8 cellular contexts compared by ENCODE assay signal in the genomic region with DNA sequence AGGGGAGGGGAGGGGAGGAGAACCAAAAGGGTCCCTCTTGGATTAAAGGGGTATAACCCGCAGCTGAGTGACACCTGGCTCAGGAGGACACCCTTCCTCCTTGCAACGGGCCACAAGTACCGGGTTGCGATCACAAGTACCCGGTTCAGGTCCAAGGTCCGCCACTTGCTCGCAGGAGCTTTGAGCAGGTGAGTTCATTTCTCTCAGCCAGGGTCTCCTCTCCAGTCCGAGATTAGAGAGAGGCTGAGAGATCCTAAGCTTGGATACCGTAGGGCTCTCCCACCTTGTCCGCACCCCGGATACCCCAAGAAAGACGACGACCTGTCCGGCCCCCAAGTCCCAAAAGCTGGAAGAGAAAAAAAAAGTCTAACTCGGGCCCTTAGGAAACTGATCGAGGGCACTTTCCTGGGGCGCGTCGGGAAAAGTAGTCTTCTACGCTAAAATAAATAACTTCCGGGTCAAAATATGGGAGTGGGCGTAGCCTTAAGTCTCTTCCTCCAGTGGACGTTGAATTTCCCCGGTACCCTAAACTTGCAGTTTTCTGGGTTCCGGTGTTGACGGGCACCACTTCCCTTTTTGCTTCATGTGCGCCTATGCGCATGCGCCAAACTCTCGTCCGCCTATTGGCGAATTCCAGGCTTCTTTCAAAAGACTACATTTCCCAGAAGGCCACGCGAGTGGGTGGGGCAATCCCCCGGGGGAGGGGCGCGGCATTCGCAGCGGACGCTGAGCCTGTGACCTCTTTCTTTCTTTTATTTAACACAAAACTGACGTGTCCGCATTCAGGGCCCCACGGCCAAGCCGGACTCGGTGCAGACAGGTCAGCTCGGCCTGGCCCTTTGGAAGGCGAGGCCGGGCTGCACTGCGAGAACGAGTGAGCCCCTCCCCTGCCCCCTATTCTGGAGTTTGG.
DNase-seq lines count a peak whose midpoint lies in the region; ATAC-seq and TF ChIP-seq lines count a peak whose summit lies in the region.

No MANE protein-coding gene starts in this region.

- H4K20me1 ChIP-seq in OCI-LY1 (ENCODE audit: insufficient read depth, low read length) = no peaks in the 10 kb centered on the region

- no peak for TF ChIP-seq CTCF in OCI-LY1 (IDR thresholded peaks at IDR 0.05; ENCODE audit: low read length)

- H3K36me3 ChIP-seq in OCI-LY1 (ENCODE audit: insufficient read depth, low read length) = peaks cover under 1% of the 10 kb centered on the region; the same call in 1 of the 2 replicates

- peaks cover 18% of the 10 kb centered on the region for H3K4me1 ChIP-seq in OCI-LY1 (ENCODE audit: insufficient read depth, low read length, severe bottlenecking)

- no peaks in the 10 kb centered on the region for H3K27me3 ChIP-seq in OCI-LY1 (ENCODE audit: insufficient read depth, low read length)

- H3K9me3 ChIP-seq in OCI-LY1 (ENCODE audit: low read length) = no peaks in the 10 kb centered on the region

- no peaks in the 10 kb centered on the region for H3F3A ChIP-seq in OCI-LY1 (ENCODE audit: insufficient read depth, low read length)

- peak overlapping the region; percentile 90 for H3K9ac ChIP-seq in OCI-LY1 (ENCODE audit: low read length)

- H3K27ac ChIP-seq in OCI-LY1 (ENCODE audit: low read depth, low read length, poor library complexity, severe bottlenecking) = peak overlapping the region; percentile 26

- peak overlapping the region; percentile 42; the same call in 1 of the 2 replicates for H2AFZ ChIP-seq in OCI-LY1 (ENCODE audit: low read length)

- no peaks in the 10 kb centered on the region for H3K79me2 ChIP-seq in OCI-LY1 (ENCODE audit: insufficient read depth, low read length)

- DNase-seq in DMS 273 (lab: John Stamatoyannopoulos, UW; ENCODE audit: unreplicated experiment) (peak; percentile 100), HuH-7 (ENCODE audit: low spot score) (peak; percentile 93), activated T-cell treated with anti-CD3 and anti-CD28 coated beads for 1 hour (ENCODE audit: low read depth) (peak; percentile 99), epidermal melanocyte (ENCODE audit: insufficient read length, low spot score) (peak; percentile 100), midbrain (lab: John Stamatoyannopoulos, UW) (peak; percentile 100)
- DNase-seq in stimulated activated CD8-positive, alpha-beta memory T cell treated with anti-CD3 and anti-CD28 coated beads, Interleukin-15, amount 100 ng/mL, for 48 hours (ENCODE audit: low read depth in 2 of 2) = peak; percentile 96 to 99

- peak overlapping the region; percentile 82 for H3K4me3 ChIP-seq in OCI-LY1 (ENCODE audit: low read depth, low read length, poor library complexity, severe bottlenecking)

- no peaks in the 10 kb centered on the region for H3K9me2 ChIP-seq in OCI-LY1 (ENCODE audit: low read depth, low read length)

- H3K4me2 ChIP-seq in OCI-LY1 (ENCODE audit: low read length) = peak overlapping the region; percentile 99

- peak; percentile 59 for ATAC-seq in GM21526 (IDR thresholded peaks at IDR 0.05; ENCODE audit: low FRiP score, unreplicated experiment)

Comparison
In these comparisons a context has a peak if more than half of its experiments do, and no peak if none do; other contexts are left out.
1. Peak in every context shown above with its lines: DNase-seq, ATAC-seq, H3K4me3 ChIP-seq and H3K27ac ChIP-seq.